Comparison of ENCODE assay signal across 8 cellular contexts in the genomic region with DNA sequence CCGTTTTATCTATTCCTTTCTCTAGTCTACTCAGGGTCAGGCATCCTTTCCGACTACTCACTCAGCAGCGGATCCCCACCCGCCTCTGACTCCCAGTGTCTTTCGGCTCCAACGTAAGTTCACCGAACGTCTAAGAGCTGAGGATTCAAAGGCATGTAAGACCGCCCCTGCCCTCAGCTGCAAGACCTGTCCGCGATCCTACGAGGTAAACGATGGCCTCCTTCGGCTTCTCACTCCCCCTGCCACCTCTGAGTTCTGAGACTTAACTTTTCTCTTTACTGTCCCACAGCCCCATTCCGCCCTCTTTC. TPM values are rescaled to one million over a fixed set of nuclear protein-coding genes. Genes with fewer than 3 reads are reported as not detected.
DNase-seq lines count a peak whose midpoint lies in the region; ATAC-seq and TF ChIP-seq lines count a peak whose summit lies in the region.

No MANE protein-coding gene starts in this region.

- WGBS in HUES64 = 2% methylated on average over 15 of the region's 15 CpGs

- no peaks in the 10 kb centered on the region for H3K9me3 Mint-ChIP-seq in nephron progenitor cell

- H3K4me3 ChIP-seq in HUES64 (ENCODE audit: low read length) = peak overlapping the region; percentile 97

- H3K27me3 Mint-ChIP-seq in nephron progenitor cell (ENCODE audit: low read depth, poor library complexity) = peaks cover 2% of the 10 kb centered on the region

- peaks cover 13% of the 10 kb centered on the region; the same call in 1 of the 2 replicates for H3K4me1 ChIP-seq in HUES64 (ENCODE audit: insufficient read depth, low read length)

- H3K4me3 Mint-ChIP-seq in nephron progenitor cell = peak overlapping the region; percentile 100

- peak overlapping the region; percentile 94 for H3K9ac ChIP-seq in HUES64 (ENCODE audit: low read depth, low read length)

- H3K27me3 ChIP-seq in HUES64 (ENCODE audit: insufficient read depth, low read length) = no peaks in the 10 kb centered on the region

- peaks cover 42% of the 10 kb centered on the region for H3K36me3 Mint-ChIP-seq in nephron progenitor cell (ENCODE audit: low read depth)

- peaks cover 54% of the 10 kb centered on the region for H3K4me1 Mint-ChIP-seq in nephron progenitor cell

- H3K36me3 ChIP-seq in HUES64 (ENCODE audit: insufficient read depth, low read length) = peaks cover 34% of the 10 kb centered on the region

- H3K9me3 ChIP-seq in HUES64 (ENCODE audit: insufficient read depth, low read depth, low read length) = no peaks in the 10 kb centered on the region

- peak overlapping the region; percentile 100 for H3K27ac Mint-ChIP-seq in nephron progenitor cell

- ATAC-seq in activated CD4-positive, CD25-positive, alpha-beta regulatory T cell treated with anti-CD3 and anti-CD28 coated beads, Interleukin-2, amount 50 U/mL, for 24 hours = peak; percentile 2 to 7

- DNase-seq in activated CD4-positive, CD25-positive, alpha-beta regulatory T cell treated with anti-CD3 and anti-CD28 coated beads, Interleukin-2, amount 50 U/mL, for 72 hours = no peak
- no peak for DNase-seq in nephron progenitor cell
- DNase-seq in DMS153 treated with DMSO at 0.1 percent for 48 hours (lab: John Stamatoyannopoulos, UW; ENCODE audit: unreplicated experiment) = no peak
- DNase-seq in NCI-H446 (lab: John Stamatoyannopoulos, UW) = no peak
- DNase-seq in NCI-H1694 treated with DMSO at 0.1 percent for 48 hours (lab: John Stamatoyannopoulos, UW) = no peak

- H3K27ac ChIP-seq in HUES64 (ENCODE audit: low read depth, low read length) = peak overlapping the region; percentile 72
- H3K27ac ChIP-seq in cingulate gyrus (ENCODE audit: low read depth, low read length) = peak overlapping the region; percentile 79

- no peak for TF ChIP-seq CTCF in nephron progenitor cell (IDR thresholded peaks at IDR 0.05)

RNA-seq across cellular contexts. Expression of a gene that starts 0.3 kb away (rescaled TPM):
- 73.2 TPM for polyA plus RNA-seq in HUES64 (2013, experiment 1 of 2)
- 79.8 TPM for polyA plus RNA-seq in HUES64 (2013, experiment 2 of 2)

RNA-seq across cellular contexts. Expression of a gene that starts 23.1 kb away (rescaled TPM):
- 9.3 TPM for polyA plus RNA-seq in HUES64 (2013, experiment 1 of 2)
- polyA plus RNA-seq in HUES64 (2013, experiment 2 of 2) = 12.2 TPM
